In the genomic region with DNA sequence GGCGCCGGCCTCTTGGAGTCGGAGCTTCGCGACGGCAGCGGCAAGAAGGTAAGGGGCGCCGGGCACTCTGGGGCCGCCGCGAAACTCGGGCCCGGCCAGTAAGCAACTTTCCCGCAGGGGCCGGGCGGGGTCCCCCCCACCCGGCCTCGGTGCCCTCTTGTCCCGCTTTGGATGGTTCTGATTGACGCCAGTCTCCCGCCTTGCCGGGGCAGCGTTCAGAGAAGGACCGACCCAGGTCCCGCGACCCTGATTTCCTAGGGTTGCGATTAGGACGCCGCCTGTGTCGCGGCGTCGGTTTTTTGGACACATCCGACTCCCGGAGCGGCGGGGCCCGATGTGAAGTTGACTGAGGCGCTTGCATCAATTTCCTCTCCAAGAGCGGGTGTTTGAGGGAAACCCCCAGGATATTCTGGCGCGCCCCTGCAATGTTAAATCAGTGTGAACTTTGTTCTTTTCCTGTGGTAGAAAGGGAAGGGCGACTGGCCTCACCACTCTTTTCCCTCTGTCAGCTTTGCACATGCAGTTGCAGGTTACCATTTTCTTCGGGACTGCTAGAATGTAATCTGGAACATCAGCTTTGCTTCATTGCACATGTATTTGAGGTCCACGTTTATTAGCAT, we compare ENCODE assay signal across 1 cellular context.
A peak's percentile ranks its signal among the peaks of the same experiment; 100 is the strongest.
TF ChIP-seq lines count a peak whose summit lies in the region.

No MANE protein-coding gene starts in this region.

TF ChIP-seq in HepG2, 621 proteins besides CTCF, POLR2A, EP300 and RAD21 (continued from another document and continues in another):
- TF ChIP-seq, protein P1, sequence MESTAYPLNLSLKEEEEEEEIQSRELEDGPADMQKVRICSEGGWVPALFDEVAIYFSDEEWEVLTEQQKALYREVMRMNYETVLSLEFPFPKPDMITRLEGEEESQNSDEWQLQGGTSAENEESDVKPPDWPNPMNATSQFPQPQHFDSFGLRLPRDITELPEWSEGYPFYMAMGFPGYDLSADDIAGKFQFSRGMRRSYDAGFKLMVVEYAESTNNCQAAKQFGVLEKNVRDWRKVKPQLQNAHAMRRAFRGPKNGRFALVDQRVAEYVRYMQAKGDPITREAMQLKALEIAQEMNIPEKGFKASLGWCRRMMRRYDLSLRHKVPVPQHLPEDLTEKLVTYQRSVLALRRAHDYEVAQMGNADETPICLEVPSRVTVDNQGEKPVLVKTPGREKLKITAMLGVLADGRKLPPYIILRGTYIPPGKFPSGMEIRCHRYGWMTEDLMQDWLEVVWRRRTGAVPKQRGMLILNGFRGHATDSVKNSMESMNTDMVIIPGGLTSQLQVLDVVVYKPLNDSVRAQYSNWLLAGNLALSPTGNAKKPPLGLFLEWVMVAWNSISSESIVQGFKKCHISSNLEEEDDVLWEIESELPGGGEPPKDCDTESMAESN (CRISPR knock-in tag; conservative IDR thresholded peaks at IDR 0.05) = peak; percentile 48; the same call in 1 of the 2 replicates
- TF ChIP-seq MIXL1 (CRISPR knock-in tag; IDR thresholded peaks at IDR 0.05) = 0 out of 2 replicates have a peak, but pooled peaks have one; percentile 12
- no peak for TF ChIP-seq SPEN (CRISPR knock-in tag; IDR thresholded peaks at IDR 0.05; ENCODE audit: low read depth)
- no peak for TF ChIP-seq SIN3B (IDR thresholded peaks at IDR 0.05; ENCODE audit: low read length)
- TF ChIP-seq SMAD9 (CRISPR knock-in tag; IDR thresholded peaks at IDR 0.05) = no peak
- 0 out of 2 replicates have a peak, but pooled peaks have one; percentile 42 for TF ChIP-seq SIN3A (IDR thresholded peaks at IDR 0.05; ENCODE audit: borderline replicate concordance, low read depth, low read length)
- no peak for TF ChIP-seq MEIS2 (CRISPR knock-in tag; IDR thresholded peaks at IDR 0.05)
- TF ChIP-seq MZF1 (CRISPR knock-in tag; IDR thresholded peaks at IDR 0.05; ENCODE audit: borderline replicate concordance) = no peak
- TF ChIP-seq POLR2G (IDR thresholded peaks at IDR 0.05; ENCODE audit: low read depth, low read length) = peak; percentile 70
- no peak for TF ChIP-seq BRCA1 (CRISPR knock-in tag; IDR thresholded peaks at IDR 0.05)
- 0 out of 2 replicates have a peak, but pooled peaks have one; percentile 45 for TF ChIP-seq SMYD3 (CRISPR knock-in tag; IDR thresholded peaks at IDR 0.05)
- TF ChIP-seq SIX1 (CRISPR knock-in tag; IDR thresholded peaks at IDR 0.05; ENCODE audit: borderline replicate concordance) = no peak
- no peak for TF ChIP-seq EEA1 (CRISPR knock-in tag; IDR thresholded peaks at IDR 0.05; ENCODE audit: borderline replicate concordance)
- TF ChIP-seq, protein P2, sequence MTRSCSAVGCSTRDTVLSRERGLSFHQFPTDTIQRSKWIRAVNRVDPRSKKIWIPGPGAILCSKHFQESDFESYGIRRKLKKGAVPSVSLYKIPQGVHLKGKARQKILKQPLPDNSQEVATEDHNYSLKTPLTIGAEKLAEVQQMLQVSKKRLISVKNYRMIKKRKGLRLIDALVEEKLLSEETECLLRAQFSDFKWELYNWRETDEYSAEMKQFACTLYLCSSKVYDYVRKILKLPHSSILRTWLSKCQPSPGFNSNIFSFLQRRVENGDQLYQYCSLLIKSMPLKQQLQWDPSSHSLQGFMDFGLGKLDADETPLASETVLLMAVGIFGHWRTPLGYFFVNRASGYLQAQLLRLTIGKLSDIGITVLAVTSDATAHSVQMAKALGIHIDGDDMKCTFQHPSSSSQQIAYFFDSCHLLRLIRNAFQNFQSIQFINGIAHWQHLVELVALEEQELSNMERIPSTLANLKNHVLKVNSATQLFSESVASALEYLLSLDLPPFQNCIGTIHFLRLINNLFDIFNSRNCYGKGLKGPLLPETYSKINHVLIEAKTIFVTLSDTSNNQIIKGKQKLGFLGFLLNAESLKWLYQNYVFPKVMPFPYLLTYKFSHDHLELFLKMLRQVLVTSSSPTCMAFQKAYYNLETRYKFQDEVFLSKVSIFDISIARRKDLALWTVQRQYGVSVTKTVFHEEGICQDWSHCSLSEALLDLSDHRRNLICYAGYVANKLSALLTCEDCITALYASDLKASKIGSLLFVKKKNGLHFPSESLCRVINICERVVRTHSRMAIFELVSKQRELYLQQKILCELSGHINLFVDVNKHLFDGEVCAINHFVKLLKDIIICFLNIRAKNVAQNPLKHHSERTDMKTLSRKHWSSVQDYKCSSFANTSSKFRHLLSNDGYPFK (CRISPR knock-in tag; IDR thresholded peaks at IDR 0.05; ENCODE audit: borderline replicate concordance) = no peak
- TF ChIP-seq, protein P3, sequence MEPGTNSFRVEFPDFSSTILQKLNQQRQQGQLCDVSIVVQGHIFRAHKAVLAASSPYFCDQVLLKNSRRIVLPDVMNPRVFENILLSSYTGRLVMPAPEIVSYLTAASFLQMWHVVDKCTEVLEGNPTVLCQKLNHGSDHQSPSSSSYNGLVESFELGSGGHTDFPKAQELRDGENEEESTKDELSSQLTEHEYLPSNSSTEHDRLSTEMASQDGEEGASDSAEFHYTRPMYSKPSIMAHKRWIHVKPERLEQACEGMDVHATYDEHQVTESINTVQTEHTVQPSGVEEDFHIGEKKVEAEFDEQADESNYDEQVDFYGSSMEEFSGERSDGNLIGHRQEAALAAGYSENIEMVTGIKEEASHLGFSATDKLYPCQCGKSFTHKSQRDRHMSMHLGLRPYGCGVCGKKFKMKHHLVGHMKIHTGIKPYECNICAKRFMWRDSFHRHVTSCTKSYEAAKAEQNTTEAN (CRISPR knock-in tag; conservative IDR thresholded peaks at IDR 0.05) = 0 out of 2 replicates have a peak, but pooled peaks have one; percentile 12
- TF ChIP-seq, protein P4, sequence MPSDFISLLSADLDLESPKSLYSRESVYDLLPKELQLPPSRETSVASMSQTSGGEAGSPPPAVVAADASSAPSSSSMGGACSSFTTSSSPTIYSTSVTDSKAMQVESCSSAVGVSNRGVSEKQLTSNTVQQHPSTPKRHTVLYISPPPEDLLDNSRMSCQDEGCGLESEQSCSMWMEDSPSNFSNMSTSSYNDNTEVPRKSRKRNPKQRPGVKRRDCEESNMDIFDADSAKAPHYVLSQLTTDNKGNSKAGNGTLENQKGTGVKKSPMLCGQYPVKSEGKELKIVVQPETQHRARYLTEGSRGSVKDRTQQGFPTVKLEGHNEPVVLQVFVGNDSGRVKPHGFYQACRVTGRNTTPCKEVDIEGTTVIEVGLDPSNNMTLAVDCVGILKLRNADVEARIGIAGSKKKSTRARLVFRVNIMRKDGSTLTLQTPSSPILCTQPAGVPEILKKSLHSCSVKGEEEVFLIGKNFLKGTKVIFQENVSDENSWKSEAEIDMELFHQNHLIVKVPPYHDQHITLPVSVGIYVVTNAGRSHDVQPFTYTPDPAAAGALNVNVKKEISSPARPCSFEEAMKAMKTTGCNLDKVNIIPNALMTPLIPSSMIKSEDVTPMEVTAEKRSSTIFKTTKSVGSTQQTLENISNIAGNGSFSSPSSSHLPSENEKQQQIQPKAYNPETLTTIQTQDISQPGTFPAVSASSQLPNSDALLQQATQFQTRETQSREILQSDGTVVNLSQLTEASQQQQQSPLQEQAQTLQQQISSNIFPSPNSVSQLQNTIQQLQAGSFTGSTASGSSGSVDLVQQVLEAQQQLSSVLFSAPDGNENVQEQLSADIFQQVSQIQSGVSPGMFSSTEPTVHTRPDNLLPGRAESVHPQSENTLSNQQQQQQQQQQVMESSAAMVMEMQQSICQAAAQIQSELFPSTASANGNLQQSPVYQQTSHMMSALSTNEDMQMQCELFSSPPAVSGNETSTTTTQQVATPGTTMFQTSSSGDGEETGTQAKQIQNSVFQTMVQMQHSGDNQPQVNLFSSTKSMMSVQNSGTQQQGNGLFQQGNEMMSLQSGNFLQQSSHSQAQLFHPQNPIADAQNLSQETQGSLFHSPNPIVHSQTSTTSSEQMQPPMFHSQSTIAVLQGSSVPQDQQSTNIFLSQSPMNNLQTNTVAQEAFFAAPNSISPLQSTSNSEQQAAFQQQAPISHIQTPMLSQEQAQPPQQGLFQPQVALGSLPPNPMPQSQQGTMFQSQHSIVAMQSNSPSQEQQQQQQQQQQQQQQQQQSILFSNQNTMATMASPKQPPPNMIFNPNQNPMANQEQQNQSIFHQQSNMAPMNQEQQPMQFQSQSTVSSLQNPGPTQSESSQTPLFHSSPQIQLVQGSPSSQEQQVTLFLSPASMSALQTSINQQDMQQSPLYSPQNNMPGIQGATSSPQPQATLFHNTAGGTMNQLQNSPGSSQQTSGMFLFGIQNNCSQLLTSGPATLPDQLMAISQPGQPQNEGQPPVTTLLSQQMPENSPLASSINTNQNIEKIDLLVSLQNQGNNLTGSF (CRISPR knock-in tag; IDR thresholded peaks at IDR 0.05) = no peak
- peak; percentile 21; the same call in 1 of the 2 replicates for TF ChIP-seq ZMYM2 (CRISPR knock-in tag; IDR thresholded peaks at IDR 0.05)
- TF ChIP-seq, protein P5, sequence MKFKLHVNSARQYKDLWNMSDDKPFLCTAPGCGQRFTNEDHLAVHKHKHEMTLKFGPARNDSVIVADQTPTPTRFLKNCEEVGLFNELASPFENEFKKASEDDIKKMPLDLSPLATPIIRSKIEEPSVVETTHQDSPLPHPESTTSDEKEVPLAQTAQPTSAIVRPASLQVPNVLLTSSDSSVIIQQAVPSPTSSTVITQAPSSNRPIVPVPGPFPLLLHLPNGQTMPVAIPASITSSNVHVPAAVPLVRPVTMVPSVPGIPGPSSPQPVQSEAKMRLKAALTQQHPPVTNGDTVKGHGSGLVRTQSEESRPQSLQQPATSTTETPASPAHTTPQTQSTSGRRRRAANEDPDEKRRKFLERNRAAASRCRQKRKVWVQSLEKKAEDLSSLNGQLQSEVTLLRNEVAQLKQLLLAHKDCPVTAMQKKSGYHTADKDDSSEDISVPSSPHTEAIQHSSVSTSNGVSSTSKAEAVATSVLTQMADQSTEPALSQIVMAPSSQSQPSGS (CRISPR knock-in tag; IDR thresholded peaks at IDR 0.05) = peak; percentile 18; the same call in 1 of the 2 replicates
- peak; percentile 31 for TF ChIP-seq SALL1 (CRISPR knock-in tag; IDR thresholded peaks at IDR 0.05)
- TF ChIP-seq, protein P6, sequence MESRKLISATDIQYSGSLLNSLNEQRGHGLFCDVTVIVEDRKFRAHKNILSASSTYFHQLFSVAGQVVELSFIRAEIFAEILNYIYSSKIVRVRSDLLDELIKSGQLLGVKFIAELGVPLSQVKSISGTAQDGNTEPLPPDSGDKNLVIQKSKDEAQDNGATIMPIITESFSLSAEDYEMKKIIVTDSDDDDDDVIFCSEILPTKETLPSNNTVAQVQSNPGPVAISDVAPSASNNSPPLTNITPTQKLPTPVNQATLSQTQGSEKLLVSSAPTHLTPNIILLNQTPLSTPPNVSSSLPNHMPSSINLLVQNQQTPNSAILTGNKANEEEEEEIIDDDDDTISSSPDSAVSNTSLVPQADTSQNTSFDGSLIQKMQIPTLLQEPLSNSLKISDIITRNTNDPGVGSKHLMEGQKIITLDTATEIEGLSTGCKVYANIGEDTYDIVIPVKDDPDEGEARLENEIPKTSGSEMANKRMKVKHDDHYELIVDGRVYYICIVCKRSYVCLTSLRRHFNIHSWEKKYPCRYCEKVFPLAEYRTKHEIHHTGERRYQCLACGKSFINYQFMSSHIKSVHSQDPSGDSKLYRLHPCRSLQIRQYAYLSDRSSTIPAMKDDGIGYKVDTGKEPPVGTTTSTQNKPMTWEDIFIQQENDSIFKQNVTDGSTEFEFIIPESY (CRISPR knock-in tag; IDR thresholded peaks at IDR 0.05) = no peak
- TF ChIP-seq ERF (CRISPR knock-in tag; IDR thresholded peaks at IDR 0.05) = no peak
- peak; percentile 43; the same call in 1 of the 2 replicates for TF ChIP-seq KDM5B (CRISPR knock-in tag; IDR thresholded peaks at IDR 0.05; ENCODE audit: borderline replicate concordance)
- TF ChIP-seq ZFX (CRISPR knock-in tag; IDR thresholded peaks at IDR 0.05; ENCODE audit: low read depth) = peak; percentile 50
- peak; percentile 16; the same call in 1 of the 2 replicates for TF ChIP-seq KAT7 (CRISPR knock-in tag; IDR thresholded peaks at IDR 0.05; ENCODE audit: borderline replicate concordance)
- no peak for TF ChIP-seq POLR2AphosphoS2 (IDR thresholded peaks at IDR 0.05; ENCODE audit: low read depth, low read length)
- no peak for TF ChIP-seq CBX1 (IDR thresholded peaks at IDR 0.05; ENCODE audit: low read depth)
- TF ChIP-seq, protein P7, sequence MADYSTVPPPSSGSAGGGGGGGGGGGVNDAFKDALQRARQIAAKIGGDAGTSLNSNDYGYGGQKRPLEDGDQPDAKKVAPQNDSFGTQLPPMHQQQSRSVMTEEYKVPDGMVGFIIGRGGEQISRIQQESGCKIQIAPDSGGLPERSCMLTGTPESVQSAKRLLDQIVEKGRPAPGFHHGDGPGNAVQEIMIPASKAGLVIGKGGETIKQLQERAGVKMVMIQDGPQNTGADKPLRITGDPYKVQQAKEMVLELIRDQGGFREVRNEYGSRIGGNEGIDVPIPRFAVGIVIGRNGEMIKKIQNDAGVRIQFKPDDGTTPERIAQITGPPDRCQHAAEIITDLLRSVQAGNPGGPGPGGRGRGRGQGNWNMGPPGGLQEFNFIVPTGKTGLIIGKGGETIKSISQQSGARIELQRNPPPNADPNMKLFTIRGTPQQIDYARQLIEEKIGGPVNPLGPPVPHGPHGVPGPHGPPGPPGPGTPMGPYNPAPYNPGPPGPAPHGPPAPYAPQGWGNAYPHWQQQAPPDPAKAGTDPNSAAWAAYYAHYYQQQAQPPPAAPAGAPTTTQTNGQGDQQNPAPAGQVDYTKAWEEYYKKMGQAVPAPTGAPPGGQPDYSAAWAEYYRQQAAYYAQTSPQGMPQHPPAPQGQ (CRISPR knock-in tag; IDR thresholded peaks at IDR 0.05; ENCODE audit: borderline replicate concordance) = no peak
- TF ChIP-seq AHR (CRISPR knock-in tag; IDR thresholded peaks at IDR 0.05) = no peak; the same call in 1 of the 2 replicates
- TF ChIP-seq, protein P8, sequence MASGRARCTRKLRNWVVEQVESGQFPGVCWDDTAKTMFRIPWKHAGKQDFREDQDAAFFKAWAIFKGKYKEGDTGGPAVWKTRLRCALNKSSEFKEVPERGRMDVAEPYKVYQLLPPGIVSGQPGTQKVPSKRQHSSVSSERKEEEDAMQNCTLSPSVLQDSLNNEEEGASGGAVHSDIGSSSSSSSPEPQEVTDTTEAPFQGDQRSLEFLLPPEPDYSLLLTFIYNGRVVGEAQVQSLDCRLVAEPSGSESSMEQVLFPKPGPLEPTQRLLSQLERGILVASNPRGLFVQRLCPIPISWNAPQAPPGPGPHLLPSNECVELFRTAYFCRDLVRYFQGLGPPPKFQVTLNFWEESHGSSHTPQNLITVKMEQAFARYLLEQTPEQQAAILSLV (CRISPR knock-in tag; IDR thresholded peaks at IDR 0.05; ENCODE audit: borderline replicate concordance) = 0 out of 2 replicates have a peak, but pooled peaks have one; percentile 25
- TF ChIP-seq THAP11 (CRISPR knock-in tag; IDR thresholded peaks at IDR 0.05) = peak; percentile 30; the same call in 1 of the 2 replicates
- no peak for TF ChIP-seq ZNF34 (CRISPR knock-in tag; IDR thresholded peaks at IDR 0.05; ENCODE audit: borderline replicate concordance)
- TF ChIP-seq HIVEP1 (CRISPR knock-in tag; IDR thresholded peaks at IDR 0.05) = peak; percentile 86
- TF ChIP-seq, protein P9, sequence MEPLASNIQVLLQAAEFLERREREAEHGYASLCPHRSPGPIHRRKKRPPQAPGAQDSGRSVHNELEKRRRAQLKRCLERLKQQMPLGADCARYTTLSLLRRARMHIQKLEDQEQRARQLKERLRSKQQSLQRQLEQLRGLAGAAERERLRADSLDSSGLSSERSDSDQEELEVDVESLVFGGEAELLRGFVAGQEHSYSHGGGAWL (CRISPR knock-in tag; IDR thresholded peaks at IDR 0.05) = no peak
- no peak for TF ChIP-seq ZNF747 (CRISPR knock-in tag; IDR thresholded peaks at IDR 0.05; ENCODE audit: borderline replicate concordance)
- peak; percentile 22; the same call in 1 of the 2 replicates for TF ChIP-seq ZNF788 (CRISPR knock-in tag; IDR thresholded peaks at IDR 0.05; ENCODE audit: borderline replicate concordance)
- TF ChIP-seq MAZ (IDR thresholded peaks at IDR 0.05; ENCODE audit: borderline replicate concordance, low read depth, low read length) = no peak
- no peak for TF ChIP-seq MAZ (CRISPR knock-in tag; IDR thresholded peaks at IDR 0.05; ENCODE audit: low read depth)
- no peak for TF ChIP-seq ZNF816 (CRISPR knock-in tag; IDR thresholded peaks at IDR 0.05; ENCODE audit: borderline replicate concordance)
- TF ChIP-seq ZNF616 (CRISPR knock-in tag; IDR thresholded peaks at IDR 0.05; ENCODE audit: low read depth) = no peak
- TF ChIP-seq ZNF451 (CRISPR knock-in tag; IDR thresholded peaks at IDR 0.05) = no peak
- peak; percentile 40 for TF ChIP-seq HNRNPLL (IDR thresholded peaks at IDR 0.05; ENCODE audit: low read depth, low read length, poor library complexity, severe bottlenecking)
